In the genomic region with DNA sequence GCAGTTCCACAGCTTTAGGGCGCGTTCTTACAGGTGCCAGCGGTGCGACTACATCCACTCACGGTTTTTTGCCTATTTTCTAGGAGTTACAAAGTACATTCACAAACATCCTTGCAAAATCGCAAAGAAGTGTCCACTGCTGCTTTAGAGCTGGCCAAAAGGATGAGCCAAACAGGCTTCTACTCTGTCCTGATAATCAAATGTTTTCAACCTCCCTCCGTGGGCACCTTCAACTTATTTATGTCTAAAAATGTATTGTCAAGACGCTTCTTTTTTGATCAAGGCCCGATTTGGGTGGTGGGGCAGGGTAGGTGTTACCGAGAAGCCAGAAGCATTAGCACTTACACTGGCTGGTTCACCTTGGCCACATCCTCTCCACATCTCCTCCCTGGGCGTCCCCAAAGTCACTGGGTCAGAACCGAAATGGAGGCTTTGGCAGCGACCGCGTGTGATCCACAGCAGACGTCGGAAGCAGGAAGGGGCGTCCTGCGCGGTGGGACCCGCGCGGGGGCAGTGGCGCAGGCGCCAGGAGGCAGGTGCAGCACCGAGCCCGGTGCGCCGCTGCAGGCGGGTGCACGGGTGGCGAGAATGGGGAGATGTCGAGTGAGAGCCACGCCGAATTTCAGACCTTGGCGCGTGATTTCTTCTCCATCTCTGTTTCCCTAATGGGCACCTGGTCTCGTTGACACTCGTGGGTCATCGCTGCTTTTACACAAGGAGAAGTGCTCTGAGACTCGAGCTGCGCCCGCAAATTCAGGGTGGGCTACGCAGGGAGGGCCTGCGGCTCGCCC, we compare ENCODE assay signal across 16 cellular contexts. TPM values are rescaled to one million over a fixed set of nuclear protein-coding genes. Genes with fewer than 3 reads are reported as not detected.
DNase-seq lines count a peak whose midpoint lies in the region; ATAC-seq, FAIRE-seq and TF ChIP-seq lines count a peak whose summit lies in the region.
"Had no signal": no experiment of that assay in that cellular context is flagged by ENCODE, and none has a peak within 500 bp of the region (broad histone marks: within the 10 kb centered on the region; RNA-seq: fewer than 3 reads in every experiment).

No MANE protein-coding gene starts in this region.

- H3K27ac ChIP-seq in BLaER1 (no peak overlapping the region), MM.1S (ENCODE audit: low read length) (no peak overlapping the region)
- H3K27ac ChIP-seq: gastroesophageal sphincter, right atrium auricular region, upper lobe of left lung had no signal

- TF ChIP-seq CTCF in MM.1S (IDR thresholded peaks at IDR 0.05; ENCODE audit: low read length) = no peak

- H3K79me2 ChIP-seq in MM.1S (ENCODE audit: low read length) = no peaks in the 10 kb centered on the region

- peaks cover 52% of the 10 kb centered on the region for H3K9me3 ChIP-seq in BLaER1
- no peaks in the 10 kb centered on the region for H3K9me3 ChIP-seq in MM.1S (replicated peaks; ENCODE audit: insufficient read depth, low read length)

- H2AFZ ChIP-seq in MM.1S (ENCODE audit: low read length) = no peak overlapping the region

- no peaks in the 10 kb centered on the region for H3K9me2 ChIP-seq in MM.1S (replicated peaks; ENCODE audit: insufficient read depth, low read length)

- FAIRE-seq in GM12891 (lab: Jason Lieb, UNC) = no peak
- FAIRE-seq: D721Med had no signal

- H3K36me3 ChIP-seq in BLaER1 (no peaks in the 10 kb centered on the region), MM.1S (replicated peaks; ENCODE audit: insufficient read depth, low read length) (no peaks in the 10 kb centered on the region)
- H3K36me3 ChIP-seq: gastroesophageal sphincter, right atrium auricular region, upper lobe of left lung had no signal

- H3K4me2 ChIP-seq in BLaER1 (peak overlapping the region; percentile 54), MM.1S (ENCODE audit: low read depth, low read length) (peak overlapping the region; percentile 95; the same call in 1 of the 2 replicates)

- H3K27me3 ChIP-seq in BLaER1 = peaks cover 100% of the 10 kb centered on the region
- H3K27me3 ChIP-seq in MM.1S (replicated peaks; ENCODE audit: insufficient read depth, low read length) = peaks cover 35% of the 10 kb centered on the region

- no peak overlapping the region for H3K9ac ChIP-seq in BLaER1
- H3K9ac ChIP-seq in MM.1S (ENCODE audit: low read length) = no peak overlapping the region

- no peak for ATAC-seq in HG03135 (IDR thresholded peaks at IDR 0.05; ENCODE audit: unreplicated experiment)
- no peak for ATAC-seq in GM19324 (IDR thresholded peaks at IDR 0.05; ENCODE audit: low FRiP score, unreplicated experiment)
- ATAC-seq: gastroesophageal sphincter had no signal

- H3K4me1 ChIP-seq in BLaER1 (peaks cover 11% of the 10 kb centered on the region), MM.1S (ENCODE audit: low read length) (0 out of 2 replicates have a peak, but pooled peaks cover 5% of the 10 kb centered on the region)

- TF ChIP-seq POLR2A in GM12891 (IDR thresholded peaks at IDR 0.05; ENCODE audit: low read depth, low read length) = no peak

- H3K4me3 ChIP-seq in BLaER1 (no peak overlapping the region), MM.1S (ENCODE audit: low read length) (no peak overlapping the region)
- H3K4me3 ChIP-seq: gastroesophageal sphincter, right atrium auricular region, upper lobe of left lung had no signal

- peaks cover 34% of the 10 kb centered on the region; the same call in 1 of the 2 replicates for H4K20me1 ChIP-seq in BLaER1
- H4K20me1 ChIP-seq in MM.1S (ENCODE audit: insufficient read depth, low read length) = no peaks in the 10 kb centered on the region

- DNase-seq in GM12891 (ENCODE audit: insufficient read length, low spot score) = peak; percentile 12
- no peak for DNase-seq in MM.1S
- DNase-seq in islet precursor cell = peak; percentile 49
- no peak for DNase-seq in G401 (ENCODE audit: low spot score)
- DNase-seq in NCI-H1048 (lab: John Stamatoyannopoulos, UW) = no peak
- DNase-seq: activated CD4-positive, CD25-positive, alpha-beta regulatory T cell; dermis blood vessel endothelial cell; NCI-H226 had no signal

- in situ Hi-C loops in G401 (cut with HindIII; ENCODE audit: low sequenced_read_pairs) = no loop called here

- no peaks in the 10 kb centered on the region for H3F3A ChIP-seq in MM.1S (ENCODE audit: insufficient read depth, low read length)

TF ChIP-seq in GM12891, 5 proteins besides CTCF, POLR2A, EP300 and RAD21:
- TF ChIP-seq POLR2AphosphoS5 (IDR thresholded peaks at IDR 0.05; ENCODE audit: low read depth, low read length) (no peak), PAX5 (IDR thresholded peaks at IDR 0.05; ENCODE audit: insufficient read depth, low read length, severe bottlenecking) (no peak), TAF1 (IDR thresholded peaks at IDR 0.05; ENCODE audit: low read depth, low read length) (no peak), SPI1 (IDR thresholded peaks at IDR 0.05; ENCODE audit: low read depth, low read length) (no peak), POU2F2 (IDR thresholded peaks at IDR 0.05; ENCODE audit: low read depth, low read length) (no peak)

RNA-seq across cellular contexts. Expression of gene NKX3-2, which starts 16.9 kb away (rescaled TPM):
- not detected for polyA plus RNA-seq in GM12891 (2012; ENCODE audit: low read depth, missing spikeins)
- 0.37 and 0.55 TPM in 2 replicates for total RNA-seq in G401 (2014; rRNA removed; shearing (Covaris generic))
- total RNA-seq: activated naive CD4-positive, alpha-beta T cell treated with anti-CD3 and anti-CD28 coated beads, Interleukin-2, amount 50 U/mL, for 72 hours; dermis blood vessel endothelial cell; right atrium auricular region had no signal

RNA-seq across cellular contexts. Expression of gene RAB28, which starts 43.2 kb away (rescaled TPM):
- 10.3 TPM for polyA plus RNA-seq in GM12891 (2012; ENCODE audit: low read depth, missing spikeins)
- 22.0 and 36.8 TPM in 2 replicates for total RNA-seq in G401 (2014; rRNA removed; shearing (Covaris generic))

Comparison
In these comparisons a context has a peak if more than half of its experiments do, and no peak if none do; other contexts are left out.
1. DNase-seq: peak in GM12891 (single experiment) and islet precursor cell (single experiment); none in MM.1S (single experiment), G401 (single experiment) and NCI-H1048 (single experiment).